ENCODE assay signal across 8 cellular contexts in the genomic region with DNA sequence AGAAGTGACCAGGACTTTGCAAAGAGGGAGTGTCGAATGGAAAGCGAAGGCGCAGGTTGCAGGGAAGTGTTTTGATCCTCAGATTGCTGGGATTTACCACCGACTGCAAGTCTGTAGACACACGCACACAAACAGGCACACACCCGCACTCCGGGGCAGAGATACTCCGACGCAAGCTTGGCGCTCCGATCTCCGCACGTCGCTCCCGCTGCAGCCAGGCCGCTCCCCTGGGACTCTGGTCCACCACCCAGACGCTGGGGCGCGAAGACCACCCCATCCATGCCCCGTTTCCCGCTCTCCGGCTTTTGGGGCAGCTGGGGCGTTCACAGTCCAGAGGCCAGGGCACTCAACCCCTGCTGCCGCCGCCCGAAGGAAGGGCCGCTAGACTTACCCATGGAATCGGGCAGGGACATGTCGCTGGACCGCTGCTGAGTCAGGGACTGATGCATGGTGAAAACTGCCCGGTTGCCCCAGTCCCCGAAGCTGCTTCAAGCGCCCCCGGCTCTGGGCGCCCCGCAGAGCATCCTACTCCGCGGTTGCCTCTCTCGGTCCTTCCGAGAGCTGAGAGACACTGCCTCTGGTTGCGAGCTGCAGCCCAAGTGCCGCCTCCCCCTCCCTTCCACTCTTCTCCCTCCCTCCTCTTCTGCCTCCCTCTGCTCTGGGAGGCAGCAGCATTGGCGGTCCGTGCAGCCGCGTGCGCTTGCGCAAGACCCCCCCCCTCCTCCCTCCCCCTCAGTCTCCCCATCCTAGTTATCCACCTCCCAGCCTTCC. TPM values are rescaled to one million over a fixed set of nuclear protein-coding genes. Genes with fewer than 3 reads are reported as not detected.
DNase-seq lines count a peak whose midpoint lies in the region; ATAC-seq lines count a peak whose summit lies in the region.

A gene (minus strand): TSS at position 601 of the 771 bp plus-strand sequence. CDS start 152 bp downstream, at position 449.

- H2BK120ac ChIP-seq in trophoblast cell (ENCODE audit: insufficient read depth, low read length, poor library complexity), result no peak within 1 kb of the TSS

- peaks cover 42% of the 10 kb centered on the region for H3K27me3 ChIP-seq in ACC112 (ENCODE audit: insufficient read depth, low read length)
- H3K27me3 ChIP-seq in GM23248 (replicated peaks; ENCODE audit: insufficient read depth), result peaks cover 25% of the 10 kb centered on the region
- H3K27me3 ChIP-seq in trophoblast cell (ENCODE audit: insufficient read depth, low read length), result peaks cover 19% of the 10 kb centered on the region

- H2AFZ ChIP-seq in ACC112 (ENCODE audit: low read length, unreplicated experiment), result no peak within 1 kb of the TSS
- H2AFZ ChIP-seq in GM23248, result no peak within 1 kb of the TSS
- H2AFZ ChIP-seq in trophoblast cell (ENCODE audit: insufficient read depth, low read length, poor library complexity), result no peak within 1 kb of the TSS

- ATAC-seq in HG02870 (IDR thresholded peaks at IDR 0.05; ENCODE audit: unreplicated experiment) (no peak), GM18870 (IDR thresholded peaks at IDR 0.05; ENCODE audit: unreplicated experiment) (no peak)

- H4K91ac ChIP-seq in trophoblast cell (ENCODE audit: low read depth, low read length), result no peak within 1 kb of the TSS

- H3K18ac ChIP-seq in trophoblast cell (ENCODE audit: low read length), result no peak within 1 kb of the TSS

- peak; percentile 21 for DNase-seq in GM23248
- peak; percentile 3 for DNase-seq in T1000 (lab: John Stamatoyannopoulos, UW)
- DNase-seq in glomerular visceral epithelial cell (ENCODE audit: extremely low spot score), result peak; percentile 14
- peak; percentile 7 to 37 for DNase-seq in trophoblast cell
- DNase-seq in foreskin melanocyte, result no peak

- no peak within 1 kb of the TSS for H3K27ac ChIP-seq in ACC112 (ENCODE audit: low read depth, low read length)
- no peak within 1 kb of the TSS for H3K27ac ChIP-seq in GM23248
- H3K27ac ChIP-seq in trophoblast cell (ENCODE audit: low read depth, low read length), result no peak within 1 kb of the TSS

- H3K4me1 ChIP-seq in ACC112 (ENCODE audit: control insufficient read depth, insufficient read depth, low read length, unreplicated experiment) (peaks cover 5% of the 10 kb centered on the region), GM23248 (ENCODE audit: insufficient read depth) (no peaks in the 10 kb centered on the region), trophoblast cell (ENCODE audit: control insufficient read depth in 1 of 2, insufficient read depth in 2 of 2, low read length in 2 of 2) (peaks cover 5 to 16% of the 10 kb centered on the region in 2 experiments)

- no peak within 1 kb of the TSS for H2BK5ac ChIP-seq in trophoblast cell (ENCODE audit: low read depth, low read length, poor library complexity)

- no peak within 1 kb of the TSS for H3K9ac ChIP-seq in GM23248
- no peak within 1 kb of the TSS for H3K9ac ChIP-seq in trophoblast cell (ENCODE audit: low read length)

- H4K12ac ChIP-seq in trophoblast cell (ENCODE audit: low read depth, low read length), result no peak within 1 kb of the TSS

- H3K4ac ChIP-seq in trophoblast cell (ENCODE audit: low read depth, low read length), result no peak within 1 kb of the TSS

- no peak within 1 kb of the TSS for H4K8ac ChIP-seq in trophoblast cell (ENCODE audit: low read depth, low read length)

- no peak within 1 kb of the TSS for H3K14ac ChIP-seq in trophoblast cell (ENCODE audit: low read length)

- H3K23ac ChIP-seq in trophoblast cell (ENCODE audit: low read length), result no peak within 1 kb of the TSS

- H3K79me1 ChIP-seq in trophoblast cell (ENCODE audit: low read length), result no peaks in the 10 kb centered on the region

- no peaks in the 10 kb centered on the region for H3K79me2 ChIP-seq in ACC112 (ENCODE audit: control insufficient read depth, insufficient read depth, low read length, unreplicated experiment)
- no peaks in the 10 kb centered on the region for H3K79me2 ChIP-seq in GM23248 (ENCODE audit: insufficient read depth)
- no peaks in the 10 kb centered on the region for H3K79me2 ChIP-seq in trophoblast cell (ENCODE audit: control insufficient read depth, insufficient read depth, low read length, poor library complexity)

- in situ Hi-C loops in GM23248 (cut with MboI), result no loop called here

- H3K9me3 ChIP-seq in GM23248 (ENCODE audit: low read depth) (no peaks in the 10 kb centered on the region), trophoblast cell (ENCODE audit: insufficient read depth, low read depth, low read length) (no peaks in the 10 kb centered on the region)

- no peaks in the 10 kb centered on the region for H3K9me2 ChIP-seq in GM23248 (ENCODE audit: insufficient read depth)

- no peak within 1 kb of the TSS for H2AK5ac ChIP-seq in trophoblast cell (ENCODE audit: low read length)

- H3K36me3 ChIP-seq in ACC112 (ENCODE audit: insufficient read depth, low read length) (no peaks in the 10 kb centered on the region), GM23248 (ENCODE audit: low read depth) (no peaks in the 10 kb centered on the region), trophoblast cell (ENCODE audit: control insufficient read depth in 1 of 2, insufficient read depth in 2 of 2, low read length in 2 of 2) (no peaks in the 10 kb centered on the region)

- 0 to 2% methylated on average over 22 to 27 of the region's 48 CpGs for WGBS in GM23248 (ENCODE audit: low coverage in 1 of 2, low lambda C conversion rate in 2 of 2, missing lambda C conversion rate in 2 of 2), 2 experiments
- no CpG with 5 or more reads among the region's 48 CpGs for WGBS in trophoblast cell (ENCODE audit: extremely low coverage, insufficient coverage, insufficient read length)

- H2BK12ac ChIP-seq in trophoblast cell (ENCODE audit: low read length), result no peak within 1 kb of the TSS

- no peaks in the 10 kb centered on the region for H3F3A ChIP-seq in GM23248 (ENCODE audit: insufficient read depth)

- H3K4me2 ChIP-seq in GM23248 (ENCODE audit: unreplicated experiment), result no peak within 1 kb of the TSS
- peak within 1 kb of the TSS; percentile 76 for H3K4me2 ChIP-seq in trophoblast cell (ENCODE audit: low read length)

- H3K4me3 ChIP-seq in ACC112 (ENCODE audit: low read depth, low read length) (peak within 1 kb of the TSS; percentile 72), GM23248 (peak within 1 kb of the TSS; percentile 37; the same call in 1 of the 2 replicates), trophoblast cell (ENCODE audit: low read depth, low read length) (no peak within 1 kb of the TSS)

- no peaks in the 10 kb centered on the region for H4K20me1 ChIP-seq in GM23248 (ENCODE audit: insufficient read depth)

RNA-seq across cellular contexts. Expression of the gene that starts here (rescaled TPM):
- not detected in 2 replicates for total RNA-seq in GM23248 (2014; rRNA removed; shearing (Covaris generic))
- polyA plus RNA-seq in GM23248 (2016; fragmentation: Nextera tagmentation; extraction: Ambion mirVana), result not detected in 2 replicates
- 0.17 and 0.18 TPM in 2 replicates for polyA plus RNA-seq in trophoblast cell (2013)

Comparison
In these comparisons a context has a peak if more than half of its experiments do, and no peak if none do; other contexts are left out.
1. Peak in DNase-seq and H3K4me3 ChIP-seq in GM23248; RNA of the gene not detected or under 1 TPM.